In the genomic region with DNA sequence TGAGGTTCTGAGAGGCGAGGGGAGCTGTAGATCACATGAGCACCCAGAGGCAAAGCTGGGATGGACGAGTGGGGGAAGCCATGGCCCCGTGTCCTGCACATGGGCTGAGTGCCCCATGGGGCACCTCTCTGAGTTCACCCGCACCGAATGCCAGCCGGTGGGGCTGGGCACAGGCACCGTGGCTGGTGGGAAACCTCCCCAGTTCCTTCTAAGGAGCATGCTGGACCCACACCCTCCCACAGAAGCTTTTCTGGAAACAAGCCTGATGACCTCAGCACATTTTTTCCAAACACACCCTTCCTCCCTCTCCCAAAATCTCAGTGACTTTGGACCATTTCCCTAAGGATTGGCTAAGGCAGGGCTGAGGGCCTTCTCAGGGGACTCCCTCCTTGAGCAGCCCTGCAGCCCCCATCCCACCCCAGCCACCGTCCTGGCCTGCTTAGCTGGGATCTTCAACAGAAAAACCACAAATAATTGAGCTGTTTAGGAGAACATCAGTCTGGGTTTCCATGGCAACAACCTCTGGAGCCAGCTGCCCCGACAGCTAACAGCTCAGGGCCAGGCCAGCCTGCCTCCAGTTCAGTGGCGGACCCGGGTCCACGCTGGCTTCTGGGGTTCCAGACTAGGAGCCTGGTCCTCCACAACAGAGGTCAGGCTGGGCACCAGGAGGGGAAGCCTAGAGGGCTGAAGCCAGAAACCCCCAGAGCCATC, we compare ENCODE assay signal across 13 cellular contexts. TPM values are rescaled to one million over a fixed set of nuclear protein-coding genes. Genes with fewer than 3 reads are reported as not detected.
DNase-seq lines count a peak whose midpoint lies in the region; ATAC-seq and TF ChIP-seq lines count a peak whose summit lies in the region.
"Had no signal": no experiment of that assay in that cellular context is flagged by ENCODE, and none has a peak within 500 bp of the region (broad histone marks: within the 10 kb centered on the region; RNA-seq: fewer than 3 reads in every experiment).

No MANE protein-coding gene starts in this region.

- peaks cover 11% of the 10 kb centered on the region for H3K27me3 Mint-ChIP-seq in neural progenitor cell (ENCODE audit: insufficient read depth, low read depth)
- H3K27me3 Mint-ChIP-seq in activated CD4-positive, alpha-beta memory T cell treated with anti-CD3 and anti-CD28 coated beads for 36 hours, result peaks cover 11% of the 10 kb centered on the region

- H3K9me3 ChIP-seq in neural progenitor cell (ENCODE audit: low read depth), result no peaks in the 10 kb centered on the region

- H4K20me1 ChIP-seq in neural progenitor cell (ENCODE audit: low read depth), result no peaks in the 10 kb centered on the region

- DNase-seq in AG20443 (ENCODE audit: low spot score) (peak; percentile 88), RPMI8226 (peak; percentile 40), fibroblast of the aortic adventitia (ENCODE audit: low read depth) (peak; percentile 77), neural progenitor cell (ENCODE audit: low spot score) (peak; percentile 83), NCI-H1048 (lab: John Stamatoyannopoulos, UW) (no peak)
- DNase-seq in activated effector memory CD4-positive, alpha-beta T cell treated with Interleukin-2 at 50 U/mL for 16 hours, result no peak
- DNase-seq in activated CD4-positive, alpha-beta memory T cell treated with anti-CD3 and anti-CD28 coated beads for 36 hours, result no peak
- DNase-seq: activated CD4-positive, alpha-beta T cell treated with anti-CD3 and anti-CD28 coated beads for 4 hours; NCI-H1417 treated with DMSO at 0.1 percent for 48 hours; stomach had no signal

- peaks cover 29% of the 10 kb centered on the region for H3K4me1 Mint-ChIP-seq in neural progenitor cell
- no peaks in the 10 kb centered on the region for H3K4me1 Mint-ChIP-seq in activated CD4-positive, alpha-beta memory T cell treated with anti-CD3 and anti-CD28 coated beads for 36 hours (ENCODE audit: low read depth)
- H3K4me1 Mint-ChIP-seq: activated naive CD4-positive, alpha-beta T cell treated with anti-CD3 and anti-CD28 coated beads, Interleukin-2, amount 50 U/mL, for 24 hours had no signal

- H3K9me3 Mint-ChIP-seq in neural progenitor cell, result peaks cover 12% of the 10 kb centered on the region
- peaks cover 16% of the 10 kb centered on the region for H3K9me3 Mint-ChIP-seq in activated CD4-positive, alpha-beta memory T cell treated with anti-CD3 and anti-CD28 coated beads for 36 hours
- H3K9me3 Mint-ChIP-seq: activated naive CD4-positive, alpha-beta T cell treated with anti-CD3 and anti-CD28 coated beads, Interleukin-2, amount 50 U/mL, for 24 hours had no signal

- no peaks in the 10 kb centered on the region for H3F3A ChIP-seq in neural progenitor cell (ENCODE audit: low read depth)

- H3K27me3 ChIP-seq in neural progenitor cell, result no peaks in the 10 kb centered on the region

- H3K36me3 Mint-ChIP-seq in neural progenitor cell, result no peaks in the 10 kb centered on the region
- H3K36me3 Mint-ChIP-seq in activated CD4-positive, alpha-beta memory T cell treated with anti-CD3 and anti-CD28 coated beads for 36 hours, result peaks cover 3% of the 10 kb centered on the region

- no peak overlapping the region for H3K27ac ChIP-seq in neural progenitor cell
- H3K27ac ChIP-seq: stomach had no signal

- no peaks in the 10 kb centered on the region for H3K79me2 ChIP-seq in neural progenitor cell (ENCODE audit: low read depth)

- CTCF ChIA-PET in activated CD4-positive, alpha-beta memory T cell treated with anti-CD3 and anti-CD28 coated beads for 36 hours (lab: Charles Lee), result no interaction called here

- H3K4me1 ChIP-seq in neural progenitor cell, result peaks cover 14% of the 10 kb centered on the region

- no peak overlapping the region for H3K4me3 Mint-ChIP-seq in neural progenitor cell
- no peak overlapping the region for H3K4me3 Mint-ChIP-seq in activated CD4-positive, alpha-beta memory T cell treated with anti-CD3 and anti-CD28 coated beads for 36 hours
- H3K4me3 Mint-ChIP-seq: activated naive CD4-positive, alpha-beta T cell treated with anti-CD3 and anti-CD28 coated beads, Interleukin-2, amount 50 U/mL, for 24 hours; memory B cell had no signal

- H3K36me3 ChIP-seq in neural progenitor cell, result no peaks in the 10 kb centered on the region
- H3K36me3 ChIP-seq: stomach had no signal

- no peak overlapping the region for H3K4me2 ChIP-seq in neural progenitor cell

- TF ChIP-seq CTCF in fibroblast of the aortic adventitia (IDR thresholded peaks at IDR 0.05; ENCODE audit: insufficient read depth, low read length), result no peak
- TF ChIP-seq CTCF in neural progenitor cell (IDR thresholded peaks at IDR 0.05), result no peak

- intact Hi-C loops in activated CD4-positive, alpha-beta memory T cell treated with anti-CD3 and anti-CD28 coated beads for 36 hours (cut with micrococcal nuclease), result no loop called here

- POLR2A ChIA-PET in activated CD4-positive, alpha-beta memory T cell treated with anti-CD3 and anti-CD28 coated beads for 36 hours (lab: Charles Lee), result no interaction called here

- H3K4me3 ChIP-seq in fibroblast of the aortic adventitia (ENCODE audit: low read depth, low read length) (no peak overlapping the region), neural progenitor cell (no peak overlapping the region)
- H3K4me3 ChIP-seq: stomach had no signal

- peak overlapping the region; percentile 92 for H3K27ac Mint-ChIP-seq in neural progenitor cell
- H3K27ac Mint-ChIP-seq in activated CD4-positive, alpha-beta memory T cell treated with anti-CD3 and anti-CD28 coated beads for 36 hours, result no peak overlapping the region
- H3K27ac Mint-ChIP-seq: activated naive CD4-positive, alpha-beta T cell treated with anti-CD3 and anti-CD28 coated beads, Interleukin-2, amount 50 U/mL, for 24 hours; memory B cell had no signal

- no peak for ATAC-seq in GM19467 (IDR thresholded peaks at IDR 0.05; ENCODE audit: unreplicated experiment)

- no peak overlapping the region for H3K9ac ChIP-seq in neural progenitor cell

- no peak overlapping the region for H2AFZ ChIP-seq in neural progenitor cell (replicated peaks)

RNA-seq across cellular contexts. Expression of gene LINC01488, which starts 18.1 kb away (rescaled TPM):
- total RNA-seq in fibroblast of the aortic adventitia (ENCODE audit: low replicate concordance), result not detected in 2 replicates
- 0.09 TPM in 1 of 2 replicates, not detected in the other for total RNA-seq in neural progenitor cell (ENCODE audit: low replicate concordance)
- not detected for total RNA-seq in activated CD4-positive, alpha-beta memory T cell treated with anti-CD3 and anti-CD28 coated beads for 36 hours
- total RNA-seq: stomach had no signal

Comparison
In these comparisons a context has a peak if more than half of its experiments do, and no peak if none do; other contexts are left out.
1. DNase-seq: peak in AG20443 (single experiment), RPMI8226 (single experiment), fibroblast of the aortic adventitia (single experiment) and neural progenitor cell (single experiment); none in activated effector memory CD4-positive, alpha-beta T cell treated with Interleukin-2 at 50 U/mL for 16 hours (single experiment), activated CD4-positive, alpha-beta memory T cell treated with anti-CD3 and anti-CD28 coated beads for 36 hours (single experiment) and NCI-H1048 (single experiment).